Comparison of ENCODE assay signal across 8 cellular contexts in genomic region chr11:18802381-18803257, GRCh38. TPM values are rescaled to one million over a fixed set of nuclear protein-coding genes. Genes with fewer than 3 reads are reported as not detected.
A peak's percentile ranks its signal among the peaks of the same experiment; 100 is the strongest.
DNase-seq lines count a peak whose midpoint lies in the region; ATAC-seq and TF ChIP-seq lines count a peak whose summit lies in the region.

No MANE protein-coding gene starts in this region.

- no peak overlapping the region for H4K91ac ChIP-seq in trophoblast cell (ENCODE audit: low read depth, low read length)

- H2BK120ac ChIP-seq in trophoblast cell (ENCODE audit: insufficient read depth, low read length, poor library complexity) = no peak overlapping the region

- no peak overlapping the region for H3K27ac ChIP-seq in trophoblast cell (ENCODE audit: low read depth, low read length)

- no peak overlapping the region for H3K14ac ChIP-seq in trophoblast cell (ENCODE audit: low read length)

- no peak overlapping the region for H2AK5ac ChIP-seq in trophoblast cell (ENCODE audit: low read length)

- H3K79me1 ChIP-seq in trophoblast cell (ENCODE audit: low read length) = no peaks in the 10 kb centered on the region

- no peak overlapping the region for H3K23ac ChIP-seq in trophoblast cell (ENCODE audit: low read length)

- no peak overlapping the region for H4K8ac ChIP-seq in trophoblast cell (ENCODE audit: low read depth, low read length)

- no peaks in the 10 kb centered on the region for H3K27me3 ChIP-seq in trophoblast cell (ENCODE audit: insufficient read depth, low read length)

- H3K18ac ChIP-seq in trophoblast cell (ENCODE audit: low read length) = no peak overlapping the region

- H3K79me2 ChIP-seq in trophoblast cell (ENCODE audit: control insufficient read depth, insufficient read depth, low read length, poor library complexity) = no peaks in the 10 kb centered on the region

- no peaks in the 10 kb centered on the region for H3K36me3 ChIP-seq in trophoblast cell (ENCODE audit: control insufficient read depth in 1 of 2, insufficient read depth in 2 of 2, low read length in 2 of 2)

- no peak overlapping the region for H2BK12ac ChIP-seq in trophoblast cell (ENCODE audit: low read length)

- no CpG with 5 or more reads among the region's 13 CpGs for WGBS in trophoblast cell (ENCODE audit: extremely low coverage, insufficient coverage, insufficient read length)

- H3K4me1 ChIP-seq in trophoblast cell (ENCODE audit: control insufficient read depth in 1 of 2, insufficient read depth in 2 of 2, low read length in 2 of 2) = no peaks in the 10 kb centered on the region

- no peak overlapping the region for H2AFZ ChIP-seq in trophoblast cell (ENCODE audit: insufficient read depth, low read length, poor library complexity)

- no peak overlapping the region for H3K4me2 ChIP-seq in trophoblast cell (ENCODE audit: low read length)

- no peak overlapping the region for H3K9ac ChIP-seq in trophoblast cell (ENCODE audit: low read length)

- ATAC-seq in HG03565 (IDR thresholded peaks at IDR 0.05; ENCODE audit: unreplicated experiment) (no peak), HG02852 (IDR thresholded peaks at IDR 0.05; ENCODE audit: unreplicated experiment) (no peak)

- peak; percentile 49 for TF ChIP-seq CTCF in foreskin fibroblast (IDR thresholded peaks at IDR 0.05; ENCODE audit: low read depth, low read length)

- no peak overlapping the region for H2BK5ac ChIP-seq in trophoblast cell (ENCODE audit: low read depth, low read length, poor library complexity)

- peak; percentile 57 for DNase-seq in D341Med (ENCODE audit: low spot score)
- peak; percentile 75 for DNase-seq in H4 (ENCODE audit: low spot score)
- peak; percentile 68 for DNase-seq in NCI-H2227 treated with DMSO at 0.1 percent for 48 hours (lab: John Stamatoyannopoulos, UW)
- peak; percentile 26 for DNase-seq in activated CD4-positive, alpha-beta T cell treated with anti-CD3 and anti-CD28 coated beads, Interleukin-2, amount 50 U/mL, for 1 hour
- DNase-seq in foreskin fibroblast = peak; percentile 52 to 85
- peak; percentile 48 to 73 for DNase-seq in trophoblast cell

- H4K12ac ChIP-seq in trophoblast cell (ENCODE audit: low read depth, low read length) = no peak overlapping the region

- no peak overlapping the region for H3K4ac ChIP-seq in trophoblast cell (ENCODE audit: low read depth, low read length)

- no peaks in the 10 kb centered on the region for H3K9me3 ChIP-seq in trophoblast cell (ENCODE audit: insufficient read depth, low read depth, low read length)

- H3K4me3 ChIP-seq in foreskin fibroblast (ENCODE audit: low read depth in 1 of 2, low read length in 2 of 2) = no peak overlapping the region
- H3K4me3 ChIP-seq in trophoblast cell (ENCODE audit: low read depth, low read length) = no peak overlapping the region

RNA-seq across cellular contexts. Expression of gene PTPN5, which starts 11.0 kb away (rescaled TPM):
- not detected in 2 replicates for total RNA-seq in H4 (2014; rRNA removed; shearing (Covaris generic))
- 0.67 and 0.74 TPM in 2 replicates for polyA plus RNA-seq in trophoblast cell (2013)
